9 cellular contexts compared by ENCODE assay signal in genomic region chr2:129924142-129924514, GRCh38. TPM values are rescaled to one million over a fixed set of nuclear protein-coding genes. Genes with fewer than 3 reads are reported as not detected.
"Had no signal": no experiment of that assay in that cellular context is flagged by ENCODE, and none has a peak within 500 bp of the region (broad histone marks: within the 10 kb centered on the region; RNA-seq: fewer than 3 reads in every experiment).

No MANE protein-coding gene starts in this region.

RNA-seq across cellular contexts. Expression of gene RAB6C, which starts 55.3 kb away (rescaled TPM):
- total RNA-seq: left lung; lower lobe of right lung; mammary epithelial cell; naive thymus-derived CD8-positive, alpha-beta T cell; osteoblast; posterior vena cava; subcutaneous adipose tissue; tibial nerve had no signal
- polyA plus RNA-seq: immature natural killer cell; naive thymus-derived CD8-positive, alpha-beta T cell had no signal
